20 cellular contexts compared by ENCODE assay signal in genomic region chr20:38170914-38171300, GRCh38. TPM values are rescaled to one million over a fixed set of nuclear protein-coding genes. Genes with fewer than 3 reads are reported as not detected.
DNase-seq lines count a peak whose midpoint lies in the region; ATAC-seq and TF ChIP-seq lines count a peak whose summit lies in the region.
"Had no signal": no experiment of that assay in that cellular context is flagged by ENCODE, and none has a peak within 500 bp of the region (broad histone marks: within the 10 kb centered on the region; RNA-seq: fewer than 3 reads in every experiment).

No MANE protein-coding gene starts in this region.

- H3K4me1 ChIP-seq in ascending aorta, result peaks cover 17 to 23% of the 10 kb centered on the region in 2 donors

- POLR2A ChIA-PET in AG04450 (lab: Yijun Ruan, JAX), result no interaction called here

- DNase-seq in AG04450 (ENCODE audit: low read depth, low spot score), result no peak
- DNase-seq in ascending aorta (ENCODE audit: low spot score in 2 of 2), result peak in 1 of 2 donors; percentile 76
- DNase-seq in left cardiac atrium, result peak; percentile 66
- DNase-seq in posterior vena cava (ENCODE audit: low spot score), result peak; percentile 85
- DNase-seq in mucosa of gallbladder (ENCODE audit: low spot score), result no peak
- DNase-seq: ACHN; activated CD4-positive, alpha-beta T cell treated with anti-CD3 and anti-CD28 coated beads, Interleukin-2, amount 50 U/mL, for 48 hours; activated T-cell treated with anti-CD3 and anti-CD28 coated beads, Interleukin-2, amount 50 U/mL, for 4 hours; CD4-positive, alpha-beta memory T cell; DMS79; effector memory CD8-positive, alpha-beta T cell; NCI-H748 treated with DMSO at 0.1 percent for 48 hours; Peyer's patch; small intestine; transverse colon had no signal

- ATAC-seq in left cardiac atrium, result peak; percentile 32 to 34
- no peak for ATAC-seq in HG03039 (IDR thresholded peaks at IDR 0.05; ENCODE audit: unreplicated experiment)
- ATAC-seq in GM18511 (IDR thresholded peaks at IDR 0.05; ENCODE audit: unreplicated experiment), result no peak
- no peak for ATAC-seq in stimulated activated memory B cell treated with anti-CD40 and anti-IgM and Interleukin-4, amounts not matched to agents 10 μg/mL and 1 μg/mL and 100 μg/mL, for 72 hours
- ATAC-seq: activated naive CD4-positive, alpha-beta T cell treated with anti-CD3 and anti-CD28 coated beads, Interleukin-2, amount 50 U/mL, for 72 hours; activated T-cell treated with anti-CD3 and anti-CD28 coated beads, Interleukin-2, amount 50 U/mL, for 4 hours; effector memory CD8-positive, alpha-beta T cell; GM23338 had no signal

- H3K27me3 ChIP-seq in AG04450 (ENCODE audit: control insufficient read depth, insufficient read depth, low read length) (no peaks in the 10 kb centered on the region), ascending aorta (no peaks in the 10 kb centered on the region)
- H3K27me3 ChIP-seq: Peyer's patch had no signal

- CTCF ChIA-PET in AG04450 (lab: Charles Lee), result interaction anchor here (4.4 kb wide), 1 partner anchor 51 kb away, joined by 42 read pairs; no protein-coding TSS in a partner anchor

- H3K9me3 Mint-ChIP-seq in stimulated activated memory B cell treated with anti-CD40 and anti-IgM and Interleukin-4, amounts not matched to agents 10 μg/mL and 1 μg/mL and 100 μg/mL, for 72 hours, result no peaks in the 10 kb centered on the region
- H3K9me3 Mint-ChIP-seq: activated naive CD4-positive, alpha-beta T cell treated with anti-CD3 and anti-CD28 coated beads, Interleukin-2, amount 50 U/mL, for 72 hours; activated T-cell treated with anti-CD3 and anti-CD28 coated beads, Interleukin-2, amount 50 U/mL, for 4 hours; CD4-positive, alpha-beta memory T cell; effector memory CD8-positive, alpha-beta T cell; GM23338 had no signal

- H3K4me1 Mint-ChIP-seq in stimulated activated memory B cell treated with anti-CD40 and anti-IgM and Interleukin-4, amounts not matched to agents 10 μg/mL and 1 μg/mL and 100 μg/mL, for 72 hours, result peaks cover 33% of the 10 kb centered on the region

- H3K27ac ChIP-seq in AG04450 (ENCODE audit: low read depth, low read length) (peak overlapping the region; percentile 73), ascending aorta (peak overlapping the region; percentile 86 to 88)

- no peaks in the 10 kb centered on the region for H3K36me3 Mint-ChIP-seq in stimulated activated memory B cell treated with anti-CD40 and anti-IgM and Interleukin-4, amounts not matched to agents 10 μg/mL and 1 μg/mL and 100 μg/mL, for 72 hours
- H3K36me3 Mint-ChIP-seq: activated naive CD4-positive, alpha-beta T cell treated with anti-CD3 and anti-CD28 coated beads, Interleukin-2, amount 50 U/mL, for 72 hours; CD4-positive, alpha-beta memory T cell had no signal

- no peaks in the 10 kb centered on the region for H3K27me3 Mint-ChIP-seq in stimulated activated memory B cell treated with anti-CD40 and anti-IgM and Interleukin-4, amounts not matched to agents 10 μg/mL and 1 μg/mL and 100 μg/mL, for 72 hours

- no peak overlapping the region for H3K27ac Mint-ChIP-seq in stimulated activated memory B cell treated with anti-CD40 and anti-IgM and Interleukin-4, amounts not matched to agents 10 μg/mL and 1 μg/mL and 100 μg/mL, for 72 hours
- H3K27ac Mint-ChIP-seq: CD4-positive, alpha-beta memory T cell; effector memory CD8-positive, alpha-beta T cell; GM23338 had no signal

- no peak for TF ChIP-seq CTCF in AG04450 (IDR thresholded peaks at IDR 0.05; ENCODE audit: low read depth, low read length)
- no peak for TF ChIP-seq CTCF in ascending aorta (IDR thresholded peaks at IDR 0.05)

- H3K4me3 Mint-ChIP-seq in stimulated activated memory B cell treated with anti-CD40 and anti-IgM and Interleukin-4, amounts not matched to agents 10 μg/mL and 1 μg/mL and 100 μg/mL, for 72 hours, result no peak overlapping the region
- H3K4me3 Mint-ChIP-seq: activated T-cell treated with anti-CD3 and anti-CD28 coated beads, Interleukin-2, amount 50 U/mL, for 4 hours; CD4-positive, alpha-beta memory T cell; effector memory CD8-positive, alpha-beta T cell; GM23338 had no signal

- H3K4me3 ChIP-seq in AG04450 (ENCODE audit: low read depth, low read length) (no peak overlapping the region), ascending aorta (no peak overlapping the region)
- H3K4me3 ChIP-seq: GM23338, Peyer's patch, transverse colon had no signal

- no peaks in the 10 kb centered on the region for H3K36me3 ChIP-seq in ascending aorta
- H3K36me3 ChIP-seq: Peyer's patch, transverse colon had no signal

- intact Hi-C loops in ascending aorta (cut with DNase I) (no loop called here), left cardiac atrium (cut with DNase I) (loop anchor here (5.0 kb wide), 2 partner anchors 41 to 51 kb away; no protein-coding TSS in a partner anchor), posterior vena cava (cut with DNase I) (loop anchor here in 1 of 2 donors (5.0 kb wide), 1 partner anchor 46 kb away; no protein-coding TSS in a partner anchor)

- no peaks in the 10 kb centered on the region for H3K9me3 ChIP-seq in AG04450 (ENCODE audit: control insufficient read depth, insufficient read depth, low read length)
- H3K9me3 ChIP-seq in ascending aorta, result no peaks in the 10 kb centered on the region
- H3K9me3 ChIP-seq: Peyer's patch, transverse colon had no signal

RNA-seq across cellular contexts. Expression of gene TGM2, which starts 5.8 kb away (rescaled TPM):
- polyA plus RNA-seq in AG04450 (2011; rRNA removed), result 326 and 398 TPM in 2 replicates
- 277 and 363 TPM in 2 replicates for polyA minus RNA-seq in AG04450 (2011; rRNA and poly(A)+ RNA removed)
- total RNA-seq in ascending aorta (529 TPM), left cardiac atrium (100 to 1,000 TPM; 383 to 695 TPM), posterior vena cava (100 to 1,000 TPM; 442 to 500 TPM), mucosa of gallbladder (389 TPM)

Comparison
In these comparisons a context has a peak if more than half of its experiments do, and no peak if none do; other contexts are left out.
1. DNase-seq: peak in left cardiac atrium (single experiment) and posterior vena cava (single experiment); none in AG04450 (single experiment) and mucosa of gallbladder (single experiment).
2. ATAC-seq: peak in left cardiac atrium (2 of 2); none in HG03039 (single experiment), GM18511 (single experiment) and stimulated activated memory B cell treated with anti-CD40 and anti-IgM and Interleukin-4, amounts not matched to agents 10 μg/mL and 1 μg/mL and 100 μg/mL, for 72 hours (single experiment).